Comparison of ENCODE assay signal across 8 cellular contexts in the genomic region with DNA sequence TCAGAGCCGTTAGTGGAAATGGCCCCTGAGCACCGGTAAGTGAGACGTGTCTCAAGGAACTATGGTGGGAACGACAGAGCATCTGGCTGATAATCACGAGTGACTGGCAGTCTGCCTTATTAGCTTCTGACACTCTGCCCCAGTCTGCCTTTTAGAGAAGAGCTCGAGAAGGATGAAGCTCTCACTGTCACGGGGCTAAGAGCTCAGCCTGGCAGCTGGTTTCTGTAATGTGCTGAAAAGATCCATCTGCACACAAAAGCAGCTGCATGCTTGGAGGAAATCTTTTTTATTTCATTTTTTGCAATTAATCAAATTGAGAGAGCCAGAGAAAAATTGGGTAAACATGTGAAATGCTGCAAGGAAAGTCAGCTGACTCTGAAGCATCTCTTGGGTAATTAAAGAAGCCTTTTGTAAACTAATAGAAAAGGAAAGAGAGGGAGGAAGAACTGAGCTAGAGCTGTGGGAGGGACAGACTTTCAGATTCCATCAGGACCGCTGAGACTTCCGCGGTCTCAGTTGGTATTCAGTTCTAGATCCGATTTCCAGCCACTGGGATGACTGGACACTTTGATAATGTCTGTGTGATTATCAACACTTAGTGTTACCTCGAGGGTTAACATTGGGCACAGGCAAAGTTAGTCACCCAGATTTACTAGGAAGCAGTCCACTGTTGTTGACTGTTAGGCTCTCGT. TPM values are rescaled to one million over a fixed set of nuclear protein-coding genes. Genes with fewer than 3 reads are reported as not detected.
DNase-seq lines count a peak whose midpoint lies in the region; ATAC-seq and TF ChIP-seq lines count a peak whose summit lies in the region.

No MANE protein-coding gene starts in this region.

- H3K4me1 ChIP-seq in Loucy (ENCODE audit: insufficient read depth, low read length, poor library complexity, severe bottlenecking) (peaks cover 95% of the 10 kb centered on the region), stomach smooth muscle (ENCODE audit: control insufficient read depth, insufficient read depth, low read length) (peaks cover 26% of the 10 kb centered on the region)

- H3K9me3 Mint-ChIP-seq in activated naive CD8-positive, alpha-beta T cell treated with anti-CD3 and anti-CD28 coated beads, Interleukin-2, amount 50 U/mL, for 24 hours = peaks cover 16% of the 10 kb centered on the region

- peak; percentile 55 for DNase-seq in GM04504 (ENCODE audit: low read depth)
- DNase-seq in activated naive CD8-positive, alpha-beta T cell treated with anti-CD3 and anti-CD28 coated beads, Interleukin-2, amount 50 U/mL, for 24 hours = peak; percentile 37
- peak; percentile 63 for DNase-seq in kidney epithelial cell (ENCODE audit: low read depth)
- DNase-seq in SIG-M5 treated with dmso at 0.1 percent for 504 hours (lab: John Stamatoyannopoulos, UW; ENCODE audit: unreplicated experiment) = no peak
- no peak for DNase-seq in NCI-H187 treated with DMSO at 0.1 percent for 48 hours (lab: John Stamatoyannopoulos, UW)

- peaks cover 46% of the 10 kb centered on the region for H3K36me3 Mint-ChIP-seq in activated naive CD8-positive, alpha-beta T cell treated with anti-CD3 and anti-CD28 coated beads, Interleukin-2, amount 50 U/mL, for 24 hours (ENCODE audit: low read depth)

- H3K27ac Mint-ChIP-seq in activated naive CD8-positive, alpha-beta T cell treated with anti-CD3 and anti-CD28 coated beads, Interleukin-2, amount 50 U/mL, for 24 hours = peak overlapping the region; percentile 73

- H3K36me3 ChIP-seq in Loucy (ENCODE audit: insufficient read depth, low read length) = no peaks in the 10 kb centered on the region
- H3K36me3 ChIP-seq in kidney epithelial cell (ENCODE audit: control insufficient read depth, insufficient read depth, low read length) = peaks cover under 1% of the 10 kb centered on the region
- no peaks in the 10 kb centered on the region for H3K36me3 ChIP-seq in stomach smooth muscle (ENCODE audit: control insufficient read depth in 2 of 2, insufficient read depth in 2 of 2, low read length in 2 of 2)

- no peak overlapping the region for H2AFZ ChIP-seq in Loucy (ENCODE audit: low read length)

- H3K9ac ChIP-seq in Loucy (ENCODE audit: low read depth, low read length, poor library complexity, severe bottlenecking) = peak overlapping the region; percentile 51
- H3K9ac ChIP-seq in stomach smooth muscle (ENCODE audit: low read length in 2 of 2) = no peak overlapping the region

- TF ChIP-seq CTCF in Loucy (conservative IDR thresholded peaks at IDR 0.05; ENCODE audit: low read length) (no peak), kidney epithelial cell (IDR thresholded peaks at IDR 0.05; ENCODE audit: insufficient read depth, low read length, poor library complexity, severe bottlenecking) (no peak)

- no peaks in the 10 kb centered on the region for H3K9me3 ChIP-seq in Loucy (ENCODE audit: insufficient read depth, low read depth, low read length)
- no peaks in the 10 kb centered on the region for H3K9me3 ChIP-seq in stomach smooth muscle (ENCODE audit: control insufficient read depth in 2 of 2, low read length in 2 of 2)

- H3K9me2 ChIP-seq in Loucy (replicated peaks; ENCODE audit: low read depth, low read length) = no peaks in the 10 kb centered on the region

- peak; percentile 49 for ATAC-seq in GM21528 (IDR thresholded peaks at IDR 0.05; ENCODE audit: low FRiP score, unreplicated experiment)
- peak; percentile 82 for ATAC-seq in activated naive CD8-positive, alpha-beta T cell treated with anti-CD3 and anti-CD28 coated beads, Interleukin-2, amount 50 U/mL, for 24 hours

- H3K4me3 ChIP-seq in Loucy (ENCODE audit: low read length, poor library complexity, severe bottlenecking) = no peak overlapping the region
- no peak overlapping the region for H3K4me3 ChIP-seq in kidney epithelial cell (ENCODE audit: low read depth, low read length)
- peak overlapping the region; percentile 51 to 54 for H3K4me3 ChIP-seq in stomach smooth muscle (ENCODE audit: low read length in 2 of 2)

- peaks cover 90% of the 10 kb centered on the region for H3K4me1 Mint-ChIP-seq in activated naive CD8-positive, alpha-beta T cell treated with anti-CD3 and anti-CD28 coated beads, Interleukin-2, amount 50 U/mL, for 24 hours

- H3K27me3 ChIP-seq in Loucy (ENCODE audit: insufficient read depth, low read length, poor library complexity, severe bottlenecking) = no peaks in the 10 kb centered on the region
- no peaks in the 10 kb centered on the region for H3K27me3 ChIP-seq in kidney epithelial cell (ENCODE audit: control insufficient read depth, insufficient read depth, low read length)
- H3K27me3 ChIP-seq in stomach smooth muscle (ENCODE audit: control insufficient read depth in 1 of 2, insufficient read depth in 2 of 2, low read length in 2 of 2) = no peaks in the 10 kb centered on the region

- H4K20me1 ChIP-seq in Loucy (ENCODE audit: insufficient read depth, low read length, poor library complexity, severe bottlenecking) = no peaks in the 10 kb centered on the region

- peak overlapping the region; percentile 41 for H3K27ac ChIP-seq in stomach smooth muscle (ENCODE audit: low read length)

- 0 out of 2 replicates have a peak, but pooled peaks cover 4% of the 10 kb centered on the region for H3F3A ChIP-seq in Loucy (ENCODE audit: low read depth)

- H3K79me2 ChIP-seq in Loucy (ENCODE audit: insufficient read depth, low read length) = peaks cover 24% of the 10 kb centered on the region; the same call in 1 of the 2 replicates

- peak overlapping the region; percentile 20 for H3K4me2 ChIP-seq in Loucy (ENCODE audit: low read depth, low read length, poor library complexity, severe bottlenecking)

- peak overlapping the region; percentile 28 for H3K4me3 Mint-ChIP-seq in activated naive CD8-positive, alpha-beta T cell treated with anti-CD3 and anti-CD28 coated beads, Interleukin-2, amount 50 U/mL, for 24 hours

- H3K27me3 Mint-ChIP-seq in activated naive CD8-positive, alpha-beta T cell treated with anti-CD3 and anti-CD28 coated beads, Interleukin-2, amount 50 U/mL, for 24 hours = no peaks in the 10 kb centered on the region

RNA-seq across cellular contexts. Expression of gene MBP, which starts 24.4 kb away (rescaled TPM):
- 29.1 and 37.2 TPM in 2 replicates for total RNA-seq in kidney epithelial cell

Comparison
In these comparisons a context has a peak if more than half of its experiments do, and no peak if none do; other contexts are left out.
1. DNase-seq: peak in GM04504 (single experiment), activated naive CD8-positive, alpha-beta T cell treated with anti-CD3 and anti-CD28 coated beads, Interleukin-2, amount 50 U/mL, for 24 hours (single experiment) and kidney epithelial cell (single experiment); none in SIG-M5 treated with dmso at 0.1 percent for 504 hours (single experiment) and NCI-H187 treated with DMSO at 0.1 percent for 48 hours (single experiment).
2. H3K4me3 ChIP-seq: peak in stomach smooth muscle (2 of 2); none in Loucy (single experiment) and kidney epithelial cell (single experiment).